In genomic region chr1:119772298-119772697, GRCh38 we compare ENCODE assay signal across 37 cellular contexts. TPM values are rescaled to one million over a fixed set of nuclear protein-coding genes. Genes with fewer than 3 reads are reported as not detected.
"Had no signal": no experiment of that assay in that cellular context is flagged by ENCODE, and none has a peak within 500 bp of the region (broad histone marks: within the 10 kb centered on the region; RNA-seq: fewer than 3 reads in every experiment).

No MANE protein-coding gene starts in this region.

- H3K27me3 ChIP-seq: body of pancreas, breast epithelium had no signal

- H3K4me3 ChIP-seq: adrenal gland, body of pancreas, breast epithelium had no signal

- H3K9me3 ChIP-seq: adrenal gland, body of pancreas, breast epithelium had no signal

- ATAC-seq: activated CD8-positive, alpha-beta T cell treated with anti-CD3 and anti-CD28 coated beads for 36 hours; activated naive CD4-positive, alpha-beta T cell treated with anti-CD3 and anti-CD28 coated beads, Interleukin-2, amount 50 U/mL, for 72 hours; activated T-cell treated with anti-CD3 and anti-CD28 coated beads, Interleukin-2, amount 50 U/mL, for 4 hours; activated T-cell treated with anti-CD3 and anti-CD28 coated beads, Interleukin-2, amount 50 U/mL, for 72 hours; activated T-helper 17 cell treated with anti-CD3 and anti-CD28 coated beads, Interleukin-2, amount 50 U/mL, for 72 hours; body of pancreas had no signal

- H3K27ac ChIP-seq: adrenal gland, body of pancreas, brain microvascular endothelial cell, breast epithelium, VCaP had no signal

- DNase-seq: activated B cell treated with CpG ODN at 0.5 μM for 24 hours; activated CD4-positive, alpha-beta memory T cell treated with anti-CD3 and anti-CD28 coated beads for 36 hours; activated CD4-positive, alpha-beta T cell treated with anti-CD3 and anti-CD28 coated beads for 4 hours; activated CD4-positive, alpha-beta T cell treated with anti-CD3 and anti-CD28 coated beads, Interleukin-2, amount 10 ng/mL, durations not matched to agents 24 days and 14 days; activated CD4-positive, alpha-beta T cell treated with anti-CD3 and anti-CD28 coated beads, Interleukin-2, amount 50 U/mL, for 1 hour; activated CD4-positive, alpha-beta T cell treated with anti-CD3 and anti-CD28 coated beads, Interleukin-2, amount 50 U/mL, for 4 hours; activated CD4-positive, CD25-positive, alpha-beta regulatory T cell treated with anti-CD3 and anti-CD28 coated beads, Interleukin-2, amount 50 U/mL, for 72 hours; activated CD8-positive, alpha-beta memory T cell treated with anti-CD3 and anti-CD28 coated beads, Interleukin-2, amount 50 U/mL, for 4 hours; activated CD8-positive, alpha-beta T cell treated with anti-CD3 and anti-CD28 coated beads for 36 hours; activated effector memory CD4-positive, alpha-beta T cell treated with anti-CD3 and anti-CD28 coated beads, Interleukin-2, amount 50 U/mL, for 16 hours; activated gamma-delta T cell treated with Interleukin-2 at 50 U/mL for 16 hours; activated naive CD4-positive, alpha-beta T cell; activated naive CD4-positive, alpha-beta T cell treated with anti-CD3 and anti-CD28 coated beads for 36 hours; activated naive CD4-positive, alpha-beta T cell treated with anti-CD3 and anti-CD28 coated beads, Interleukin-2, amount 50 U/mL, for 16 hours; activated naive CD8-positive, alpha-beta T cell treated with anti-CD3 and anti-CD28 coated beads for 36 hours; activated T-cell treated with anti-CD3 and anti-CD28 coated beads for 4 hours; activated T-cell treated with anti-CD3 and anti-CD28 coated beads, Interleukin-2, amount 50 U/mL, for 1 hour; activated T-cell treated with anti-CD3 and anti-CD28 coated beads, Interleukin-2, amount 50 U/mL, for 4 hours; activated T-cell treated with anti-CD3 and anti-CD28 coated beads, Interleukin-2, amount 50 U/mL, for 72 hours; adrenal gland; amniotic stem cell; aorta; body of pancreas; brain microvascular endothelial cell; central memory CD4-positive, alpha-beta T cell; T-helper 2 cell; T-helper 9 cell had no signal

- H3K4me1 ChIP-seq: adrenal gland, breast epithelium had no signal

- FAIRE-seq: astrocyte, TTC549 had no signal

- H3K36me3 ChIP-seq: adrenal gland, brain microvascular endothelial cell, breast epithelium had no signal

RNA-seq across cellular contexts. Expression of gene HMGCS2, which starts 3.6 kb away (rescaled TPM):
- total RNA-seq: activated B cell treated with CpG ODN at 0.5 μM for 24 hours; activated CD4-positive, alpha-beta memory T cell treated with anti-CD3 and anti-CD28 coated beads for 36 hours; activated CD4-positive, alpha-beta T cell treated with anti-CD3 and anti-CD28 coated beads, Interleukin-2, amount 10 ng/mL, durations not matched to agents 24 days and 14 days; activated CD8-positive, alpha-beta memory T cell treated with anti-CD3 and anti-CD28 coated beads for 36 hours; activated CD8-positive, alpha-beta T cell treated with anti-CD3 and anti-CD28 coated beads for 36 hours; activated naive CD4-positive, alpha-beta T cell treated with anti-CD3 and anti-CD28 coated beads for 36 hours; activated naive CD4-positive, alpha-beta T cell treated with anti-CD3 and anti-CD28 coated beads, Interleukin-2, amount 50 U/mL, for 72 hours; activated naive CD8-positive, alpha-beta T cell treated with anti-CD3 and anti-CD28 coated beads for 36 hours; activated T-cell treated with anti-CD3 and anti-CD28 coated beads, Interleukin-2, amount 50 U/mL, for 72 hours; activated T-helper 1 cell treated with anti-CD3 and anti-CD28 coated beads, Interleukin-12 subunit alpha, Interleukin-12 subunit beta, Interleukin-2, Interleukin-4 antibody, amounts not matched to agents 30 ng/mL and 10 ng/mL and 1 ng/mL, durations not matched to agents 14 hours and 24 hours and 36 hours; activated T-helper 17 cell treated with anti-CD3 and anti-CD28 coated beads, Interleukin-2, amount 50 U/mL, for 72 hours; aorta; astrocyte had no signal

RNA-seq across cellular contexts. Expression of gene REG4, which starts 39.0 kb away (rescaled TPM):
- total RNA-seq: activated B cell treated with CpG ODN at 0.5 μM for 24 hours; activated CD4-positive, alpha-beta memory T cell treated with anti-CD3 and anti-CD28 coated beads for 36 hours; adrenal gland; aorta; astrocyte; breast epithelium; cardiac septum; cerebellum had no signal
- polyA plus RNA-seq: adrenal gland had no signal
